In genomic region chr4:74608151-74608949, GRCh38 we compare ENCODE assay signal across 20 cellular contexts.
A peak's percentile ranks its signal among the peaks of the same experiment; 100 is the strongest.
DNase-seq lines count a peak whose midpoint lies in the region; ATAC-seq and TF ChIP-seq lines count a peak whose summit lies in the region.
"Had no signal": no experiment of that assay in that cellular context is flagged by ENCODE, and none has a peak within 500 bp of the region (broad histone marks: within the 10 kb centered on the region; RNA-seq: fewer than 3 reads in every experiment).

No MANE protein-coding gene starts in this region.

- BruUV-seq in Caco-2 (replicated peaks; lab: Mats Ljungman, UMichigan), result no TSS peak

- peaks cover 44% of the 10 kb centered on the region for H3K9me3 Mint-ChIP-seq in Caco-2 (ENCODE audit: unreplicated experiment)
- H3K9me3 Mint-ChIP-seq: activated T-cell treated with anti-CD3 and anti-CD28 coated beads, Interleukin-2, amount 50 U/mL, for 24 hours; CD8-positive, alpha-beta T cell had no signal

- POLR2A ChIA-PET in Caco-2 (lab: Charles Lee), result interaction anchor here (1.2 kb wide), 1 partner anchor 63 kb away, joined by 5 read pairs; no protein-coding TSS in a partner anchor

- H3K27ac Mint-ChIP-seq in Caco-2 (ENCODE audit: unreplicated experiment), result peak overlapping the region; percentile 9
- H3K27ac Mint-ChIP-seq: activated naive CD8-positive, alpha-beta T cell; activated T-cell treated with anti-CD3 and anti-CD28 coated beads, Interleukin-2, amount 50 U/mL, for 24 hours; CD8-positive, alpha-beta T cell had no signal

- H3K27me3 ChIP-seq in Caco-2 (replicated peaks; ENCODE audit: control insufficient read depth, insufficient read depth, low read length), result no peaks in the 10 kb centered on the region
- no peaks in the 10 kb centered on the region for H3K27me3 ChIP-seq in mesenchymal stem cell (ENCODE audit: control insufficient read depth in 1 of 2, insufficient read depth in 1 of 2, low read length in 2 of 2)
- no peaks in the 10 kb centered on the region for H3K27me3 ChIP-seq in thyroid gland

- TF ChIP-seq CTCF in Caco-2 (IDR thresholded peaks at IDR 0.05; ENCODE audit: insufficient read depth in 1 of 2, low read depth in 1 of 2, low read length in 1 of 2, severe bottlenecking in 1 of 2, unreplicated experiment in 1 of 2), result no peak
- no peak for TF ChIP-seq CTCF in epithelial cell of esophagus (IDR thresholded peaks at IDR 0.05; ENCODE audit: insufficient read depth, low read depth, low read length, missing control alignments)
- TF ChIP-seq CTCF in thyroid gland (IDR thresholded peaks at IDR 0.05), result no peak

- H3K4me1 ChIP-seq in Caco-2, result peaks cover 56% of the 10 kb centered on the region
- no peaks in the 10 kb centered on the region for H3K4me1 ChIP-seq in mesenchymal stem cell (ENCODE audit: control insufficient read depth, insufficient read depth, low read depth, low read length)
- no peaks in the 10 kb centered on the region for H3K4me1 ChIP-seq in thyroid gland

- no peaks in the 10 kb centered on the region for H3K79me1 ChIP-seq in mesenchymal stem cell (replicated peaks; ENCODE audit: low read length, poor library complexity, severe bottlenecking)

- H2BK120ac ChIP-seq in mesenchymal stem cell (ENCODE audit: low read depth, low read length), result no peak overlapping the region

- no peak overlapping the region for H2BK15ac ChIP-seq in mesenchymal stem cell (ENCODE audit: low read depth, poor library complexity, severe bottlenecking)

- H3K23ac ChIP-seq in mesenchymal stem cell (ENCODE audit: low read length in 2 of 2), result no peak overlapping the region

- no peak overlapping the region for H3K18ac ChIP-seq in mesenchymal stem cell (ENCODE audit: low read depth in 1 of 2, low read length in 2 of 2)

- H4K91ac ChIP-seq in mesenchymal stem cell (ENCODE audit: low read length), result no peak overlapping the region

- CTCF ChIA-PET in Caco-2 (lab: Charles Lee), result interaction anchor here (0.6 to 1.0 kb wide), 2 partner anchors 25 to 44 kb away, joined by 3 read pairs; no protein-coding TSS in a partner anchor

- H3K4me3 ChIP-seq in Caco-2 (ENCODE audit: low read depth, low read length) (no peak overlapping the region), epithelial cell of esophagus (ENCODE audit: low read length) (no peak overlapping the region), mesenchymal stem cell (ENCODE audit: insufficient read depth in 1 of 2, low read depth in 1 of 2, low read length in 2 of 2) (no peak overlapping the region), thyroid gland (replicated peaks in 1 of 3) (no peak overlapping the region)
- H3K4me3 ChIP-seq: thoracic aorta had no signal

- no peak overlapping the region for H2AK5ac ChIP-seq in mesenchymal stem cell (ENCODE audit: low read length, severe bottlenecking)

- intact Hi-C loops in Caco-2 (cut with micrococcal nuclease; ENCODE audit: unreplicated experiment) (loop anchor here (1.0 kb wide), 2 partner anchors 46 to 74 kb away; no protein-coding TSS in a partner anchor), thyroid gland (cut with DNase I) (no loop called here)

- no peak overlapping the region for H2BK5ac ChIP-seq in mesenchymal stem cell (ENCODE audit: low read depth, low read length, poor library complexity, severe bottlenecking)

- peaks cover 42% of the 10 kb centered on the region for H3K4me1 Mint-ChIP-seq in Caco-2 (ENCODE audit: low read depth, unreplicated experiment)

- H3K36me3 ChIP-seq in Caco-2 (ENCODE audit: control insufficient read depth, insufficient read depth, low read length) (no peaks in the 10 kb centered on the region), mesenchymal stem cell (ENCODE audit: control insufficient read depth in 1 of 2, insufficient read depth in 2 of 2, low read depth in 1 of 2, low read length in 2 of 2) (no peaks in the 10 kb centered on the region), thyroid gland (no peaks in the 10 kb centered on the region)
- H3K36me3 ChIP-seq: thoracic aorta had no signal

- H4K8ac ChIP-seq in mesenchymal stem cell (ENCODE audit: low read length), result no peak overlapping the region

- 100% methylated on average over 1 of the region's 2 CpGs for WGBS in mesenchymal stem cell
- 70 to 81% methylated on average over 2 of the region's 2 CpGs for WGBS in thyroid gland, 2 donors

- no peak overlapping the region for H3K27ac ChIP-seq in mesenchymal stem cell (ENCODE audit: low read length, poor library complexity, severe bottlenecking)
- H3K27ac ChIP-seq in thyroid gland, result no peak overlapping the region
- H3K27ac ChIP-seq: KMS-11, thoracic aorta had no signal

- peaks cover 11% of the 10 kb centered on the region for H3K36me3 Mint-ChIP-seq in Caco-2 (ENCODE audit: insufficient read depth, unreplicated experiment)
- H3K36me3 Mint-ChIP-seq: activated naive CD8-positive, alpha-beta T cell; CD8-positive, alpha-beta T cell had no signal

- DNase-seq in Caco-2 (peak; percentile 46 to 51), LHCN-M2 (ENCODE audit: low read depth) (peak; percentile 79), epithelial cell of esophagus (ENCODE audit: low read depth) (peak; percentile 88), mesenchymal stem cell (peak; percentile 33), thyroid gland (no peak), globus pallidus (ENCODE audit: low spot score) (no peak), anterior cingulate cortex (lab: John Stamatoyannopoulos, UW) (no peak)
- DNase-seq: activated CD4-positive, alpha-beta T cell treated with anti-CD3 and anti-CD28 coated beads, Interleukin-2, amount 50 U/mL, for 4 hours; activated T-cell treated with anti-CD3 and anti-CD28 coated beads, Interleukin-2, amount 50 U/mL, for 24 hours; CD8-positive, alpha-beta T cell; effector memory CD4-positive, alpha-beta T cell; midbrain; NCI-H1436 treated with DMSO at 0.1 percent for 48 hours; NCI-H446 treated with DMSO at 0.1 percent for 48 hours; nucleus accumbens; stimulated activated CD4-positive, alpha-beta T cell treated with anti-CD3 and anti-CD28 coated beads, Interleukin-4, amount 100 ng/mL, for 24 hours had no signal

- no peak overlapping the region for H3K4ac ChIP-seq in mesenchymal stem cell (ENCODE audit: low read depth in 1 of 2, low read length in 2 of 2)

- no peak overlapping the region for H3K4me2 ChIP-seq in mesenchymal stem cell (ENCODE audit: low read length, poor library complexity, severe bottlenecking)
- H3K4me2 ChIP-seq: KMS-11 had no signal

- no peak overlapping the region for H2BK12ac ChIP-seq in mesenchymal stem cell (ENCODE audit: low read length in 2 of 2)

- H3K27me3 Mint-ChIP-seq in Caco-2 (ENCODE audit: insufficient read depth, unreplicated experiment), result no peaks in the 10 kb centered on the region
- H3K27me3 Mint-ChIP-seq: activated naive CD8-positive, alpha-beta T cell; activated T-cell treated with anti-CD3 and anti-CD28 coated beads, Interleukin-2, amount 50 U/mL, for 24 hours had no signal

- no peak for TF ChIP-seq POLR2A in thyroid gland (IDR thresholded peaks at IDR 0.05)

- H3K9ac ChIP-seq in mesenchymal stem cell (ENCODE audit: low read length), result no peak overlapping the region
- H3K9ac ChIP-seq: KMS-11 had no signal

- H3K9me3 ChIP-seq in Caco-2, result no peaks in the 10 kb centered on the region; the same call in 1 of the 2 replicates
- peaks cover 9% of the 10 kb centered on the region for H3K9me3 ChIP-seq in mesenchymal stem cell (ENCODE audit: control insufficient read depth, low read length)
- H3K9me3 ChIP-seq in thyroid gland, result no peaks in the 10 kb centered on the region
- H3K9me3 ChIP-seq: thoracic aorta had no signal

- H3K4me3 Mint-ChIP-seq in Caco-2 (ENCODE audit: unreplicated experiment), result peak overlapping the region; percentile 48
- H3K4me3 Mint-ChIP-seq: activated naive CD8-positive, alpha-beta T cell; activated T-cell treated with anti-CD3 and anti-CD28 coated beads, Interleukin-2, amount 50 U/mL, for 24 hours; CD8-positive, alpha-beta T cell had no signal

- ATAC-seq in GM18520 (IDR thresholded peaks at IDR 0.05; ENCODE audit: unreplicated experiment), result no peak
- ATAC-seq: CD8-positive, alpha-beta T cell had no signal

- no peak overlapping the region for H3K14ac ChIP-seq in mesenchymal stem cell (ENCODE audit: low read length in 2 of 2)

- no peak overlapping the region for H2AFZ ChIP-seq in mesenchymal stem cell (ENCODE audit: low read depth, low read length)

Comparison
In these comparisons a context has a peak if more than half of its experiments do, and no peak if none do; other contexts are left out.
1. DNase-seq: peak in Caco-2 (2 of 2), LHCN-M2 (single experiment), epithelial cell of esophagus (single experiment) and mesenchymal stem cell (single experiment); none in thyroid gland (0 of 2), globus pallidus (single experiment) and anterior cingulate cortex (0 of 58).